In the genomic region with DNA sequence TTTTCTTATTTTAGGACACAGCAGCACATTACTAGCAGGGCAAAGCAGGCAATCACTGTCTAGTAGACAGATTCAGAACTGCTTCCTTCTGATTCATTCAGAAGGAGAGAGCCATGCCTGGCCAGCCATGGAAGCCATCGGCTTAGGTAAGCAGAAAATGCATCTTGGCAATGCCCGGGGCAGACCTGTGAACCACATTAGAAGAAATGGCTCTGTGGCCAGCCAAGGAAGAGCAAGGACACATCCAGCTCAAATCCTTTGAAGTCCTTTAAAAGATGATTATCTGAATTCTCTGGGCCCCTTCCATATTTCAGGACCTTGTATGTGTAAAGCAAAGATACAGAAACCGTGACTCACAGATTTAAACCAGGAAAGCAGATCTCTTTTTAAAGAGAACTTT, we compare ENCODE assay signal across 16 cellular contexts.
DNase-seq lines count a peak whose midpoint lies in the region; TF ChIP-seq lines count a peak whose summit lies in the region.
"Had no signal": no experiment of that assay in that cellular context is flagged by ENCODE, and none has a peak within 500 bp of the region (broad histone marks: within the 10 kb centered on the region; RNA-seq: fewer than 3 reads in every experiment).

No MANE protein-coding gene starts in this region.

- no peak overlapping the region for H3K9ac ChIP-seq in neuronal stem cell (ENCODE audit: low read depth, low read length, poor library complexity)

- peak in 2 of 6 experiments; percentile 6 to 14 for TF ChIP-seq CTCF in adrenal gland (IDR thresholded peaks at IDR 0.05)
- TF ChIP-seq CTCF in OCI-LY7 (conservative IDR thresholded peaks at IDR 0.05; ENCODE audit: low read length): no peak

- no TSS peak for BruUV-seq in OCI-LY7 (replicated peaks; lab: Mats Ljungman, UMichigan)

- H3K79me2 ChIP-seq in OCI-LY7 (ENCODE audit: insufficient read depth, low read depth, low read length): no peaks in the 10 kb centered on the region

- TF ChIP-seq POLR2A in adrenal gland (IDR thresholded peaks at IDR 0.05): peak in 1 of 2 donors; percentile 16

- H2BK15ac ChIP-seq in neuronal stem cell (ENCODE audit: low read length): no peak overlapping the region

- no peak overlapping the region for H3K14ac ChIP-seq in neuronal stem cell (ENCODE audit: low read length)

- no peak overlapping the region for H3K4ac ChIP-seq in neuronal stem cell (ENCODE audit: low read length)

- H3K4me2 ChIP-seq in neuronal stem cell (ENCODE audit: insufficient read depth, low read length, poor library complexity, severe bottlenecking): no peak overlapping the region
- H3K4me2 ChIP-seq in OCI-LY7 (ENCODE audit: low read length): no peak overlapping the region
- H3K4me2 ChIP-seq: A549, GM23338 had no signal

- H3K27ac ChIP-seq in adrenal gland (peak overlapping the region; percentile 4 to 70 (median 63)), neuronal stem cell (replicated peaks; ENCODE audit: low read length) (no peak overlapping the region), OCI-LY7 (ENCODE audit: low read depth, low read length, poor library complexity, severe bottlenecking) (no peak overlapping the region)
- H3K27ac ChIP-seq: A549, C4-2B, HL-60 had no signal

- no peak overlapping the region for H2BK12ac ChIP-seq in neuronal stem cell (ENCODE audit: low read length)

- POLR2A ChIA-PET in OCI-LY7 (lab: Charles Lee): interaction anchor here (0.8 kb wide), 1 partner anchor 48 kb away, joined by 3 read pairs; no protein-coding TSS in a partner anchor

- DNase-seq in M059J (ENCODE audit: low read depth) (peak; percentile 71), adrenal gland (peak; percentile 53 to 88 (median 82)), neuronal stem cell (ENCODE audit: low spot score) (no peak), pons (ENCODE audit: low spot score) (no peak), OCI-LY7 (ENCODE audit: low spot score) (no peak)
- DNase-seq in activated CD8-positive, alpha-beta memory T cell treated with anti-CD3 and anti-CD28 coated beads, Interleukin-2, amount 50 U/mL, for 48 hours: no peak
- DNase-seq: AML-193; Caco-2; CD4-positive, alpha-beta T cell; DMS79; GF-D8; HCEC 1CT had no signal

- WGBS in adrenal gland, 4 donors: 43 to 48% (median 47%) methylated on average over 3 of the region's 3 CpGs
- WGBS in neuronal stem cell (ENCODE audit: extremely low coverage in 2 of 2, insufficient read length in 2 of 2, insufficient replicate concordance in 1 of 2), 2 donors: no CpG with 5 or more reads among the region's 3 CpGs

- intact Hi-C loops in adrenal gland (cut with DNase I): no loop called here
- intact Hi-C loops in OCI-LY7 (cut with micrococcal nuclease; ENCODE audit: unreplicated experiment): no loop called here

- H3K36me3 ChIP-seq in adrenal gland (replicated peaks in 1 of 2): no peaks in the 10 kb centered on the region
- H3K36me3 ChIP-seq in neuronal stem cell (replicated peaks in 1 of 2; ENCODE audit: control insufficient read depth in 2 of 2, insufficient read depth in 2 of 2, low read length in 2 of 2): no peaks in the 10 kb centered on the region
- H3K36me3 ChIP-seq in OCI-LY7 (ENCODE audit: insufficient read depth, low read length): no peaks in the 10 kb centered on the region

- no peaks in the 10 kb centered on the region for H3K79me1 ChIP-seq in neuronal stem cell (ENCODE audit: low read depth, low read length)

- H3K4me1 ChIP-seq in adrenal gland (replicated peaks in 1 of 2): peaks cover 17 to 23% of the 10 kb centered on the region in 2 donors
- peaks cover 0 to 1% of the 10 kb centered on the region in 2 donors for H3K4me1 ChIP-seq in neuronal stem cell (ENCODE audit: control insufficient read depth in 2 of 2, insufficient read depth in 1 of 2, low read depth in 1 of 2, low read length in 2 of 2)
- no peaks in the 10 kb centered on the region for H3K4me1 ChIP-seq in OCI-LY7 (ENCODE audit: insufficient read depth, low read length, poor library complexity, severe bottlenecking)
- H3K4me1 ChIP-seq: A549, Caco-2 had no signal

- H3K18ac ChIP-seq in neuronal stem cell (ENCODE audit: low read length): peak overlapping the region; percentile 56

- H4K8ac ChIP-seq in neuronal stem cell (ENCODE audit: low read depth, low read length): no peak overlapping the region

- H2AK5ac ChIP-seq in neuronal stem cell (ENCODE audit: low read depth, low read length): no peak overlapping the region

- no peak overlapping the region for H4K91ac ChIP-seq in neuronal stem cell (ENCODE audit: low read depth, low read length, poor library complexity)

- no peak overlapping the region for H2BK5ac ChIP-seq in neuronal stem cell (ENCODE audit: low read length)

- H2BK120ac ChIP-seq in neuronal stem cell (ENCODE audit: low read depth, low read length): no peak overlapping the region

- no peaks in the 10 kb centered on the region for H3K9me2 ChIP-seq in OCI-LY7 (ENCODE audit: insufficient read depth, low read length)

- H4K20me1 ChIP-seq in OCI-LY7 (ENCODE audit: insufficient read depth, low read length): no peaks in the 10 kb centered on the region

- H3K9me3 ChIP-seq in adrenal gland (replicated peaks in 1 of 3) (no peaks in the 10 kb centered on the region), neuronal stem cell (replicated peaks in 1 of 2; ENCODE audit: control insufficient read depth in 2 of 2, insufficient read depth in 1 of 2, low read depth in 1 of 2, low read length in 2 of 2) (no peaks in the 10 kb centered on the region), OCI-LY7 (ENCODE audit: low read length) (no peaks in the 10 kb centered on the region)
- H3K9me3 ChIP-seq: A549, Caco-2 had no signal

- H3K23ac ChIP-seq in neuronal stem cell (ENCODE audit: low read depth, low read length, poor library complexity): no peak overlapping the region

- H3K27me3 ChIP-seq in adrenal gland (no peaks in the 10 kb centered on the region), neuronal stem cell (ENCODE audit: control insufficient read depth in 3 of 3, insufficient read depth in 3 of 3, low read depth in 1 of 3, low read length in 3 of 3) (no peaks in the 10 kb centered on the region)

- CTCF ChIA-PET in OCI-LY7 (lab: Charles Lee; ENCODE audit: unreplicated experiment): no interaction called here

- H3K4me3 ChIP-seq in adrenal gland (no peak overlapping the region), neuronal stem cell (ENCODE audit: low read length in 2 of 2) (no peak overlapping the region), OCI-LY7 (ENCODE audit: low read depth, low read length, poor library complexity, severe bottlenecking) (no peak overlapping the region)
- H3K4me3 ChIP-seq: A549, GM23338 had no signal

- H2AFZ ChIP-seq in neuronal stem cell (ENCODE audit: low read length): no peak overlapping the region
- no peak overlapping the region for H2AFZ ChIP-seq in OCI-LY7 (ENCODE audit: low read length)
- H2AFZ ChIP-seq: GM23338 had no signal

Comparison
In these comparisons a context has a peak if more than half of its experiments do, and no peak if none do; other contexts are left out.
1. DNase-seq: peak in M059J (single experiment) and adrenal gland (7 of 7); none in neuronal stem cell (single experiment), pons (single experiment), OCI-LY7 (single experiment) and activated CD8-positive, alpha-beta memory T cell treated with anti-CD3 and anti-CD28 coated beads, Interleukin-2, amount 50 U/mL, for 48 hours (single experiment).
2. H3K27ac ChIP-seq: peak in adrenal gland (5 of 5); none in neuronal stem cell (single experiment) and OCI-LY7 (single experiment).